Comparison of ENCODE assay signal across 2 cellular contexts in genomic region chr16:67940436-67941089, GRCh38.
TF ChIP-seq lines count a peak whose summit lies in the region.

No MANE protein-coding gene starts in this region.

TF ChIP-seq in HEK293, 187 proteins besides CTCF, POLR2A, EP300 and RAD21:
- TF ChIP-seq SCRT2 (tag by site-specific recombination; IDR thresholded peaks at IDR 0.05) (peak; percentile 39; the same call in 1 of the 2 replicates), ZNF521 (tag by site-specific recombination; IDR thresholded peaks at IDR 0.05) (no peak)

TF ChIP-seq in K562, 482 proteins besides CTCF, POLR2A, EP300 and RAD21:
- TF ChIP-seq ZNF431 (CRISPR knock-in tag; IDR thresholded peaks at IDR 0.05) (no peak), ADNP (tag; IDR thresholded peaks at IDR 0.05) (no peak), CTBP1 (IDR thresholded peaks at IDR 0.05; ENCODE audit: borderline replicate concordance) (0 out of 2 replicates have a peak, but pooled peaks have one; percentile 19), POLR2AphosphoS2 (IDR thresholded peaks at IDR 0.05; ENCODE audit: low read length) (peak; percentile 52; the same call in 1 of the 2 replicates), GATAD2B (IDR thresholded peaks at IDR 0.05; ENCODE audit: borderline replicate concordance) (no peak), POLR2AphosphoS5 (IDR thresholded peaks at IDR 0.05; ENCODE audit: control insufficient read depth, insufficient read depth, low read depth, low read length) (no peak), MYBL2 (IDR thresholded peaks at IDR 0.05; ENCODE audit: low read depth) (no peak), MYBL2 (CRISPR knock-in tag; IDR thresholded peaks at IDR 0.05; ENCODE audit: borderline replicate concordance) (no peak), TFAM (CRISPR knock-in tag; conservative IDR thresholded peaks at IDR 0.05) (no peak)
- TF ChIP-seq, protein P1, sequence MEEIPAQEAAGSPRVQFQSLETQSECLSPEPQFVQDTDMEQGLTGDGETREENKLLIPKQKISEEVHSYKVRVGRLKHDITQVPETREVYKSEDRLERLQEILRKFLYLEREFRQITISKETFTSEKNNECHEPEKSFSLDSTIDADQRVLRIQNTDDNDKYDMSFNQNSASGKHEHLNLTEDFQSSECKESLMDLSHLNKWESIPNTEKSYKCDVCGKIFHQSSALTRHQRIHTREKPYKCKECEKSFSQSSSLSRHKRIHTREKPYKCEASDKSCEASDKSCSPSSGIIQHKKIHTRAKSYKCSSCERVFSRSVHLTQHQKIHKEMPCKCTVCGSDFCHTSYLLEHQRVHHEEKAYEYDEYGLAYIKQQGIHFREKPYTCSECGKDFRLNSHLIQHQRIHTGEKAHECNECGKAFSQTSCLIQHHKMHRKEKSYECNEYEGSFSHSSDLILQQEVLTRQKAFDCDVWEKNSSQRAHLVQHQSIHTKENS (CRISPR knock-in tag; IDR thresholded peaks at IDR 0.05), result no peak
